16 cellular contexts compared by ENCODE assay signal in genomic region chr6:15242937-15243614, GRCh38. TPM values are rescaled to one million over a fixed set of nuclear protein-coding genes. Genes with fewer than 3 reads are reported as not detected.
A peak's percentile ranks its signal among the peaks of the same experiment; 100 is the strongest.
DNase-seq lines count a peak whose midpoint lies in the region; TF ChIP-seq lines count a peak whose summit lies in the region.
"Had no signal": no experiment of that assay in that cellular context is flagged by ENCODE, and none has a peak within 500 bp of the region (broad histone marks: within the 10 kb centered on the region; RNA-seq: fewer than 3 reads in every experiment).

No MANE protein-coding gene starts in this region.

- H4K12ac ChIP-seq in trophoblast cell (ENCODE audit: low read depth, low read length), result no peak overlapping the region

- H3K79me2 ChIP-seq in Loucy (ENCODE audit: insufficient read depth, low read length) (peaks cover 43% of the 10 kb centered on the region), trophoblast cell (ENCODE audit: control insufficient read depth, insufficient read depth, low read length, poor library complexity) (peaks cover 12% of the 10 kb centered on the region)

- H3K9me3 ChIP-seq in Loucy (ENCODE audit: insufficient read depth, low read depth, low read length) (no peaks in the 10 kb centered on the region), trophoblast cell (ENCODE audit: insufficient read depth, low read depth, low read length) (no peaks in the 10 kb centered on the region)

- peaks cover 19% of the 10 kb centered on the region for H4K20me1 ChIP-seq in Loucy (ENCODE audit: insufficient read depth, low read length, poor library complexity, severe bottlenecking)

- no peak overlapping the region for H2BK12ac ChIP-seq in trophoblast cell (ENCODE audit: low read length)

- H4K8ac ChIP-seq in trophoblast cell (ENCODE audit: low read depth, low read length), result no peak overlapping the region

- H2AK5ac ChIP-seq in trophoblast cell (ENCODE audit: low read length), result no peak overlapping the region

- H3K4me3 ChIP-seq in Loucy (ENCODE audit: low read length, poor library complexity, severe bottlenecking) (no peak overlapping the region), fibroblast of pulmonary artery (replicated peaks; ENCODE audit: low read depth, low read length) (no peak overlapping the region), trophoblast cell (ENCODE audit: low read depth, low read length) (no peak overlapping the region)

- H3K4me2 ChIP-seq in Loucy (ENCODE audit: low read depth, low read length, poor library complexity, severe bottlenecking) (peak overlapping the region; percentile 72), trophoblast cell (ENCODE audit: low read length) (no peak overlapping the region)

- H2AFZ ChIP-seq in Loucy (ENCODE audit: low read length) (no peak overlapping the region), trophoblast cell (ENCODE audit: insufficient read depth, low read length, poor library complexity) (no peak overlapping the region)

- TF ChIP-seq CTCF in Loucy (conservative IDR thresholded peaks at IDR 0.05; ENCODE audit: low read length) (no peak), fibroblast of pulmonary artery (IDR thresholded peaks at IDR 0.05; ENCODE audit: low read length, missing control alignments) (no peak)

- H3K27ac ChIP-seq in trophoblast cell (ENCODE audit: low read depth, low read length), result no peak overlapping the region
- H3K27ac ChIP-seq: brain microvascular endothelial cell, foreskin keratinocyte had no signal

- no peak overlapping the region for H4K91ac ChIP-seq in trophoblast cell (ENCODE audit: low read depth, low read length)

- no peak overlapping the region for H3K23ac ChIP-seq in trophoblast cell (ENCODE audit: low read length)

- no peak overlapping the region for H3K18ac ChIP-seq in trophoblast cell (ENCODE audit: low read length)

- no peaks in the 10 kb centered on the region for H3K36me3 ChIP-seq in Loucy (ENCODE audit: insufficient read depth, low read length)
- no peaks in the 10 kb centered on the region for H3K36me3 ChIP-seq in trophoblast cell (ENCODE audit: control insufficient read depth in 1 of 2, insufficient read depth in 2 of 2, low read length in 2 of 2)
- H3K36me3 ChIP-seq: brain microvascular endothelial cell had no signal

- no peak overlapping the region for H3K4ac ChIP-seq in trophoblast cell (ENCODE audit: low read depth, low read length)

- peaks cover 6% of the 10 kb centered on the region; the same call in 1 of the 2 replicates for H3F3A ChIP-seq in Loucy (ENCODE audit: low read depth)

- H3K4me1 ChIP-seq in Loucy (ENCODE audit: insufficient read depth, low read length, poor library complexity, severe bottlenecking), result peaks cover 17% of the 10 kb centered on the region
- H3K4me1 ChIP-seq in trophoblast cell (ENCODE audit: control insufficient read depth in 1 of 2, insufficient read depth in 2 of 2, low read length in 2 of 2), result peaks cover 3 to 9% of the 10 kb centered on the region in 2 experiments
- H3K4me1 ChIP-seq: foreskin keratinocyte had no signal

- H3K27me3 ChIP-seq in Loucy (ENCODE audit: insufficient read depth, low read length, poor library complexity, severe bottlenecking), result peaks cover 19% of the 10 kb centered on the region
- no peaks in the 10 kb centered on the region for H3K27me3 ChIP-seq in trophoblast cell (ENCODE audit: insufficient read depth, low read length)
- H3K27me3 ChIP-seq: brain microvascular endothelial cell, foreskin keratinocyte had no signal

- no CpG with 5 or more reads among the region's 1 CpG for WGBS in trophoblast cell (ENCODE audit: extremely low coverage, insufficient coverage, insufficient read length)

- no peaks in the 10 kb centered on the region for H3K9me2 ChIP-seq in Loucy (replicated peaks; ENCODE audit: low read depth, low read length)

- peaks cover 14% of the 10 kb centered on the region for H3K79me1 ChIP-seq in trophoblast cell (ENCODE audit: low read length)

- H3K14ac ChIP-seq in trophoblast cell (ENCODE audit: low read length), result no peak overlapping the region

- H3K9ac ChIP-seq in Loucy (ENCODE audit: low read depth, low read length, poor library complexity, severe bottlenecking), result no peak overlapping the region
- no peak overlapping the region for H3K9ac ChIP-seq in trophoblast cell (ENCODE audit: low read length)

- no peak overlapping the region for H2BK120ac ChIP-seq in trophoblast cell (ENCODE audit: insufficient read depth, low read length, poor library complexity)

- peak; percentile 74 for DNase-seq in ELF-1 (ENCODE audit: low read depth, low spot score)
- DNase-seq in fibroblast of pulmonary artery (ENCODE audit: low read depth), result peak; percentile 29
- DNase-seq in trophoblast cell, result peak; percentile 82 to 89
- DNase-seq in NCI-H2171 (lab: John Stamatoyannopoulos, UW), result no peak
- DNase-seq in medulla oblongata (ENCODE audit: extremely low spot score), result no peak
- no peak for DNase-seq in 8988T
- DNase-seq: activated CD4-positive, alpha-beta memory T cell treated with anti-CD3 and anti-CD28 coated beads, Interleukin-2, amount 10 ng/mL, durations not matched to agents 7 days and 5 days; activated gamma-delta T cell; brain microvascular endothelial cell; effector memory CD8-positive, alpha-beta T cell; foreskin keratinocyte; Karpas-422; NCI-H187 treated with DMSO at 0.1 percent for 48 hours; NCI-H69; right cardiac atrium had no signal

- no peak overlapping the region for H2BK5ac ChIP-seq in trophoblast cell (ENCODE audit: low read depth, low read length, poor library complexity)

RNA-seq across cellular contexts. Expression of gene JARID2, which starts 2.8 kb away (rescaled TPM):
- 41.7 and 44.1 TPM in 2 replicates for polyA plus RNA-seq in trophoblast cell (2013)

Comparison
In these comparisons a context has a peak if more than half of its experiments do, and no peak if none do; other contexts are left out.
1. DNase-seq: peak in ELF-1 (single experiment), fibroblast of pulmonary artery (single experiment) and trophoblast cell (2 of 2); none in NCI-H2171 (single experiment), medulla oblongata (single experiment) and 8988T (single experiment).